10 cellular contexts compared by ENCODE assay signal in the genomic region with DNA sequence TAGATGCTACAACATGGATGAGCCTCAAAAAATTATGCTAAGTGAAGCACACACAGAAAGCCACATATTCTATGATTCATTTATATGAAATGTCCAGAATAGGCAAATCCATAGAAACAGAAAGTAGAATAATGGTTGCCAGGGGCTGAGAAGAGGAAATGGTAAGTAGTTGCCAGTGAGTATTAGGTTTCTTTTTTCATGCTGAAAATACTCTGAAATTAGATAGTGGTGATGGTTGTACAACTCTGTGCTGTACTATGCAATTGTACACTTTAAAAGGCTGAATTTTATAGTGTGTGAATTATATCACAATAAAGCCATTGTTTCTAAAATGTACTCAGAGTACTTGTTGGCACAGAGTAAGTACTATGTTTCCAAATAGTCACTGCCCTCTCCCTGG. TPM values are rescaled to one million over a fixed set of nuclear protein-coding genes. Genes with fewer than 3 reads are reported as not detected.
DNase-seq lines count a peak whose midpoint lies in the region; ATAC-seq and TF ChIP-seq lines count a peak whose summit lies in the region.
"Had no signal": no experiment of that assay in that cellular context is flagged by ENCODE, and none has a peak within 500 bp of the region (broad histone marks: within the 10 kb centered on the region; RNA-seq: fewer than 3 reads in every experiment).

No MANE protein-coding gene starts in this region.

- H3K4me1 Mint-ChIP-seq in CD8-positive, alpha-beta memory T cell, result peaks cover 2 to 14% (median 5%) of the 10 kb centered on the region in 3 donors

- no peak overlapping the region for H3K27ac ChIP-seq in CD8-positive, alpha-beta memory T cell (ENCODE audit: low read depth, low read length)
- H3K27ac ChIP-seq in hepatocyte, result no peak overlapping the region

- H3K4me2 ChIP-seq in hepatocyte, result no peak overlapping the region

- H3K27ac Mint-ChIP-seq in CD8-positive, alpha-beta memory T cell, result no peak overlapping the region
- H3K27ac Mint-ChIP-seq: T-helper 1 cell treated with Interleukin-12 subunit alpha and Interleukin-12 subunit beta and Interleukin-4 antibody, amounts not matched to agents 30 μg/mL and 1 μg/mL, for 36 hours had no signal

- H3K9me3 ChIP-seq in CD8-positive, alpha-beta memory T cell (ENCODE audit: low read length), result no peaks in the 10 kb centered on the region
- no peaks in the 10 kb centered on the region for H3K9me3 ChIP-seq in hepatocyte (ENCODE audit: low read depth)

- no peak overlapping the region for H3K4me3 ChIP-seq in CD8-positive, alpha-beta memory T cell (ENCODE audit: low read length)
- H3K4me3 ChIP-seq in hepatocyte, result no peak overlapping the region

- POLR2A ChIA-PET in CD8-positive, alpha-beta memory T cell (lab: Charles Lee), result no interaction called here

- ATAC-seq in GM18499 (IDR thresholded peaks at IDR 0.05; ENCODE audit: insufficient read depth, unreplicated experiment), result peak; percentile 50
- peak; percentile 70 for ATAC-seq in GM21447 (IDR thresholded peaks at IDR 0.05; ENCODE audit: unreplicated experiment)
- ATAC-seq in HG03558 (IDR thresholded peaks at IDR 0.05; ENCODE audit: extremely low read depth, unreplicated experiment), result peak; percentile 39

- no peak overlapping the region for H2AFZ ChIP-seq in hepatocyte

- CTCF ChIA-PET in CD8-positive, alpha-beta memory T cell (lab: Charles Lee), result no interaction called here

- TF ChIP-seq CTCF in GM20000 (IDR thresholded peaks at IDR 0.05; ENCODE audit: extremely low read depth, missing control alignments) (no peak), hepatocyte (IDR thresholded peaks at IDR 0.05; ENCODE audit: poor library complexity) (no peak)

- H3K9me3 Mint-ChIP-seq in CD8-positive, alpha-beta memory T cell, result no peaks in the 10 kb centered on the region
- H3K9me3 Mint-ChIP-seq: T-helper 1 cell treated with Interleukin-12 subunit alpha and Interleukin-12 subunit beta and Interleukin-4 antibody, amounts not matched to agents 30 μg/mL and 1 μg/mL, for 36 hours had no signal

- H3K4me3 Mint-ChIP-seq in CD8-positive, alpha-beta memory T cell, result no peak overlapping the region
- H3K4me3 Mint-ChIP-seq: T-helper 1 cell treated with Interleukin-12 subunit alpha and Interleukin-12 subunit beta and Interleukin-4 antibody, amounts not matched to agents 30 μg/mL and 1 μg/mL, for 36 hours had no signal

- no peaks in the 10 kb centered on the region for H3K27me3 ChIP-seq in CD8-positive, alpha-beta memory T cell (ENCODE audit: insufficient read depth, low read length, poor library complexity, severe bottlenecking)
- H3K27me3 ChIP-seq in hepatocyte, result no peaks in the 10 kb centered on the region

- H3K4me1 ChIP-seq in CD8-positive, alpha-beta memory T cell (ENCODE audit: insufficient read depth, low read length), result no peaks in the 10 kb centered on the region
- no peaks in the 10 kb centered on the region for H3K4me1 ChIP-seq in hepatocyte (ENCODE audit: insufficient read depth)

- H4K20me1 ChIP-seq in hepatocyte (ENCODE audit: insufficient read depth, poor library complexity, severe bottlenecking), result no peaks in the 10 kb centered on the region

- H3K9me2 ChIP-seq in hepatocyte (replicated peaks; ENCODE audit: insufficient read depth), result no peaks in the 10 kb centered on the region

- H3K79me2 ChIP-seq in hepatocyte, result no peaks in the 10 kb centered on the region

- DNase-seq in fibroblast of gingiva (ENCODE audit: low read depth) (peak; percentile 73), islet precursor cell (no peak), GM20000 (ENCODE audit: low spot score) (no peak), hepatocyte (ENCODE audit: low spot score) (no peak)
- DNase-seq in CD8-positive, alpha-beta memory T cell, result no peak

- no peaks in the 10 kb centered on the region for H3K27me3 Mint-ChIP-seq in CD8-positive, alpha-beta memory T cell

- peaks cover 0 to 2% (median 0%) of the 10 kb centered on the region in 3 donors for H3K36me3 Mint-ChIP-seq in CD8-positive, alpha-beta memory T cell

- no peaks in the 10 kb centered on the region for H3K36me3 ChIP-seq in CD8-positive, alpha-beta memory T cell (ENCODE audit: insufficient read depth, low read length)
- H3K36me3 ChIP-seq in hepatocyte (replicated peaks; ENCODE audit: insufficient read depth, low read depth), result no peaks in the 10 kb centered on the region

RNA-seq across cellular contexts. Expression of a gene that starts 15.5 kb away (rescaled TPM):
- total RNA-seq in CD8-positive, alpha-beta memory T cell, result 10 to 100 TPM; 70.9 to 74.6 TPM
- polyA plus RNA-seq in CD8-positive, alpha-beta memory T cell, result 26.0 TPM
- 0.10 and 0.24 TPM in 2 replicates for total RNA-seq in hepatocyte
- polyA plus RNA-seq in hepatocyte, result 0.41 TPM in 1 of 2 replicates, not detected in the other
- total RNA-seq: dermis microvascular lymphatic vessel endothelial cell had no signal

Comparison
In these comparisons a context has a peak if more than half of its experiments do, and no peak if none do; other contexts are left out.
1. RNA of a gene that starts 15.5 kb away (total RNA-seq): 70.9 to 74.6 TPM in CD8-positive, alpha-beta memory T cell; 0.10 to 0.24 TPM in hepatocyte; every median in the first group is over 10 times any median in the second.
2. Peak in every context shown above with its lines, with median percentiles within 50 percentile points of each other: ATAC-seq.